In genomic region chr10:89391882-89392756, GRCh38 we compare ENCODE assay signal across 8 cellular contexts. TPM values are rescaled to one million over a fixed set of nuclear protein-coding genes. Genes with fewer than 3 reads are reported as not detected.
DNase-seq lines count a peak whose midpoint lies in the region; ATAC-seq, FAIRE-seq and TF ChIP-seq lines count a peak whose summit lies in the region.

A gene with protein sequence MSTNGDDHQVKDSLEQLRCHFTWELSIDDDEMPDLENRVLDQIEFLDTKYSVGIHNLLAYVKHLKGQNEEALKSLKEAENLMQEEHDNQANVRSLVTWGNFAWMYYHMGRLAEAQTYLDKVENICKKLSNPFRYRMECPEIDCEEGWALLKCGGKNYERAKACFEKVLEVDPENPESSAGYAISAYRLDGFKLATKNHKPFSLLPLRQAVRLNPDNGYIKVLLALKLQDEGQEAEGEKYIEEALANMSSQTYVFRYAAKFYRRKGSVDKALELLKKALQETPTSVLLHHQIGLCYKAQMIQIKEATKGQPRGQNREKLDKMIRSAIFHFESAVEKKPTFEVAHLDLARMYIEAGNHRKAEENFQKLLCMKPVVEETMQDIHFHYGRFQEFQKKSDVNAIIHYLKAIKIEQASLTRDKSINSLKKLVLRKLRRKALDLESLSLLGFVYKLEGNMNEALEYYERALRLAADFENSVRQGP (plus strand): TSS chr10:89392623. CDS start chr10:89392713, 90 bp downstream.

- TF ChIP-seq POLR2A in GM12892 (IDR thresholded peaks at IDR 0.05; ENCODE audit: low read depth, low read length) (peak; percentile 55; the same call in 1 of the 2 replicates), erythroblast (IDR thresholded peaks at IDR 0.05; ENCODE audit: low read length) (peak; percentile 5)

- H3K27me3 Mint-ChIP-seq in activated CD8-positive, alpha-beta T cell treated with anti-CD3 and anti-CD28 coated beads for 36 hours: no peaks in the 10 kb centered on the region

- no peak for TF ChIP-seq CTCF in AG09319 (IDR thresholded peaks at IDR 0.05; ENCODE audit: low read depth, low read length)
- no peak for TF ChIP-seq CTCF in activated CD8-positive, alpha-beta T cell treated with anti-CD3 and anti-CD28 coated beads for 36 hours (IDR thresholded peaks at IDR 0.05)

- DNase-seq in AG09319 (ENCODE audit: extremely low read depth, low read depth) (peak; percentile 85), GM12892 (ENCODE audit: insufficient read length) (no peak), NCI-H146 treated with DMSO at 0.1 percent for 48 hours (lab: John Stamatoyannopoulos, UW; ENCODE audit: unreplicated experiment) (peak; percentile 18), erythroblast (lab: John Stamatoyannopoulos, UW) (peak; percentile 88 to 90), middle frontal gyrus (ENCODE audit: extremely low spot score, low spot score) (peak; percentile 80)
- peak; percentile 54 for DNase-seq in activated CD8-positive, alpha-beta T cell treated with anti-CD3 and anti-CD28 coated beads for 36 hours

- H3K27ac ChIP-seq in temporal lobe (ENCODE audit: low read depth, low read length): peak within 1 kb of the TSS; percentile 78

- peaks cover 2% of the 10 kb centered on the region for H3K36me3 Mint-ChIP-seq in activated CD8-positive, alpha-beta T cell treated with anti-CD3 and anti-CD28 coated beads for 36 hours (ENCODE audit: low read depth)

- H3K4me3 Mint-ChIP-seq in activated CD8-positive, alpha-beta T cell treated with anti-CD3 and anti-CD28 coated beads for 36 hours: peak within 1 kb of the TSS; percentile 73

- H3K4me1 Mint-ChIP-seq in activated CD8-positive, alpha-beta T cell treated with anti-CD3 and anti-CD28 coated beads for 36 hours (ENCODE audit: low read depth): peaks cover 21% of the 10 kb centered on the region

- peak; percentile 90 for ATAC-seq in HG02678 (IDR thresholded peaks at IDR 0.05; ENCODE audit: unreplicated experiment)
- peak; percentile 82 for ATAC-seq in activated CD8-positive, alpha-beta T cell treated with anti-CD3 and anti-CD28 coated beads for 36 hours

- POLR2A ChIA-PET in activated CD8-positive, alpha-beta T cell treated with anti-CD3 and anti-CD28 coated beads for 36 hours (lab: Charles Lee): interaction anchor here (0.7 to 1.9 kb wide), 6 partner anchors 10 to 443 kb away, joined by 3 to 8 read pairs (median 4); partner anchors contain the start of genes IFIT3 and IFIT5

- H3K27ac Mint-ChIP-seq in activated CD8-positive, alpha-beta T cell treated with anti-CD3 and anti-CD28 coated beads for 36 hours: peak within 1 kb of the TSS; percentile 84

- intact Hi-C loops in activated CD8-positive, alpha-beta T cell treated with anti-CD3 and anti-CD28 coated beads for 36 hours (cut with micrococcal nuclease): no loop called here

- peaks cover 3% of the 10 kb centered on the region for H3K9me3 Mint-ChIP-seq in activated CD8-positive, alpha-beta T cell treated with anti-CD3 and anti-CD28 coated beads for 36 hours

- peak; percentile 97 for FAIRE-seq in GM12892 (lab: Jason Lieb, UNC)

- CTCF ChIA-PET in activated CD8-positive, alpha-beta T cell treated with anti-CD3 and anti-CD28 coated beads for 36 hours (lab: Charles Lee): interaction anchor here (0.6 to 1.9 kb wide), 9 partner anchors 10 to 194 kb away, joined by 3 to 8 read pairs (median 3); partner anchors contain the start of gene IFIT1B

RNA-seq across cellular contexts. Expression of the gene that starts here (rescaled TPM):
- 15.0 TPM for polyA plus RNA-seq in GM12892 (2012; ENCODE audit: missing spikeins)
- 1 to 10 TPM; 6.1 to 6.3 TPM for total RNA-seq in activated CD8-positive, alpha-beta T cell treated with anti-CD3 and anti-CD28 coated beads for 36 hours
- total RNA-seq in temporal lobe: 3.7 TPM
